ENCODE assay signal across 10 cellular contexts in the genomic region with DNA sequence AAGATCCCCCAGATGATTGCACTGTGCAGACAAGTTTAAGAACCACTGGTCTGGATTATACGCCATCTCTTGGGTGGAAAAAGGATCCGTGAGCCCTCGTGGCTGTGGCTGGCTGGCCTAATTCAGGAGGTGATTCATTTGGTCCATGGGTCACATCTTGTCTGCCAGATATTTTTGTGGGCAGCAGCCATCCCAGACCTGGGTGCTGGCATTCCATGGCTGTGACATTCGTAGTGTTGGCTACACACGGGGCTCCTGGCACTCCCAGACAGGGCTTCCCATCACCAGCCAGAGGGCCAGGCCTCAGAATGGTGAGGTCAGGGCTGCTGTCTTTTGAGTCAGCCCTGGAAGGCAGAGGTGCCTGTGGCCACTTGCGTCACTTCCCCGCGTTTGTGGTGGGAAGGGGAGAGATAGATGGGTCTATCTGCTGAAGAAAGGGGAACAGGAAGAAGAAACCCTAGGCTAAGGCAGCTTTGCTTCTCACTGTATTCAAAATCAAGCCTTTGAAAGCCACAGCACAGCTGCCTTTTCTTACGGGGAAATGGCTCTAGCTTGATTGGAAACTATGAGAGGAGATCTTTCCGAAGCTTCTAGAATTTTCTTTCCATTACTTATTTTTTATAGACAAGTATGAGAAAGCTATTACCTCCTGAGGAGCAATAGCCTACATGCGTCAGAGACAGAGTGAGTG. TPM values are rescaled to one million over a fixed set of nuclear protein-coding genes. Genes with fewer than 3 reads are reported as not detected.
A peak's percentile ranks its signal among the peaks of the same experiment; 100 is the strongest.
DNase-seq lines count a peak whose midpoint lies in the region; ATAC-seq and TF ChIP-seq lines count a peak whose summit lies in the region.
"Had no signal": no experiment of that assay in that cellular context is flagged by ENCODE, and none has a peak within 500 bp of the region (broad histone marks: within the 10 kb centered on the region; RNA-seq: fewer than 3 reads in every experiment).

No MANE protein-coding gene starts in this region.

- peaks cover 59% of the 10 kb centered on the region for H3K36me3 Mint-ChIP-seq in central memory CD8-positive, alpha-beta T cell (ENCODE audit: insufficient read depth)

- H3K4me2 ChIP-seq in trophoblast cell (ENCODE audit: low read length): no peak overlapping the region
- H3K4me2 ChIP-seq: A549 had no signal

- H3K18ac ChIP-seq in trophoblast cell (ENCODE audit: low read length): no peak overlapping the region

- H3K27me3 ChIP-seq in trophoblast cell (ENCODE audit: insufficient read depth, low read length) (no peaks in the 10 kb centered on the region), upper lobe of right lung (no peaks in the 10 kb centered on the region)

- H2BK5ac ChIP-seq in trophoblast cell (ENCODE audit: low read depth, low read length, poor library complexity): no peak overlapping the region

- no peaks in the 10 kb centered on the region for H3K9me3 Mint-ChIP-seq in central memory CD8-positive, alpha-beta T cell

- H3K79me2 ChIP-seq in trophoblast cell (ENCODE audit: control insufficient read depth, insufficient read depth, low read length, poor library complexity): no peaks in the 10 kb centered on the region

- ATAC-seq in GM19328 (IDR thresholded peaks at IDR 0.05; ENCODE audit: unreplicated experiment) (peak; percentile 74), HG03442 (IDR thresholded peaks at IDR 0.05; ENCODE audit: unreplicated experiment) (peak; percentile 75), upper lobe of right lung (peak; percentile 74)
- peak; percentile 63 for ATAC-seq in central memory CD8-positive, alpha-beta T cell (replicated peaks; ENCODE audit: extremely low read depth, poor library complexity, severe bottlenecking)
- ATAC-seq: A549 had no signal

- H2BK120ac ChIP-seq in trophoblast cell (ENCODE audit: insufficient read depth, low read length, poor library complexity): no peak overlapping the region

- H3K14ac ChIP-seq in trophoblast cell (ENCODE audit: low read length): no peak overlapping the region

- peaks cover 91% of the 10 kb centered on the region for H3K4me1 Mint-ChIP-seq in central memory CD8-positive, alpha-beta T cell

- no peak overlapping the region for H4K91ac ChIP-seq in trophoblast cell (ENCODE audit: low read depth, low read length)

- H4K12ac ChIP-seq in trophoblast cell (ENCODE audit: low read depth, low read length): no peak overlapping the region

- H2AFZ ChIP-seq in trophoblast cell (ENCODE audit: insufficient read depth, low read length, poor library complexity): no peak overlapping the region

- no peak overlapping the region for H3K9ac ChIP-seq in trophoblast cell (ENCODE audit: low read length)

- intact Hi-C loops in upper lobe of right lung (cut with DNase I): loop anchor here (5.0 to 10.0 kb wide), 2 partner anchors 33 to 85 kb away; no protein-coding TSS in a partner anchor

- H3K9me3 ChIP-seq in trophoblast cell (ENCODE audit: insufficient read depth, low read depth, low read length) (peaks cover 2% of the 10 kb centered on the region), upper lobe of right lung (no peaks in the 10 kb centered on the region)
- H3K9me3 ChIP-seq: A549 had no signal

- H4K8ac ChIP-seq in trophoblast cell (ENCODE audit: low read depth, low read length): no peak overlapping the region

- H3K23ac ChIP-seq in trophoblast cell (ENCODE audit: low read length): no peak overlapping the region

- H3K4me3 Mint-ChIP-seq in central memory CD8-positive, alpha-beta T cell: peak overlapping the region; percentile 80

- H3K4me1 ChIP-seq in trophoblast cell (ENCODE audit: control insufficient read depth in 1 of 2, insufficient read depth in 2 of 2, low read length in 2 of 2) (no peaks in the 10 kb centered on the region), upper lobe of right lung (peaks cover 80% of the 10 kb centered on the region)
- H3K4me1 ChIP-seq: A549 had no signal

- H3K36me3 ChIP-seq in trophoblast cell (ENCODE audit: control insufficient read depth in 1 of 2, insufficient read depth in 2 of 2, low read length in 2 of 2) (no peaks in the 10 kb centered on the region), upper lobe of right lung (peaks cover 16% of the 10 kb centered on the region)

- H3K27ac ChIP-seq in trophoblast cell (ENCODE audit: low read depth, low read length) (no peak overlapping the region), upper lobe of right lung (peak overlapping the region; percentile 73)
- H3K27ac ChIP-seq: A549, epithelial cell of prostate had no signal

- no peak for TF ChIP-seq CTCF in upper lobe of right lung (IDR thresholded peaks at IDR 0.05)

- no peak overlapping the region for H2BK12ac ChIP-seq in trophoblast cell (ENCODE audit: low read length)

- no peak overlapping the region for H3K4ac ChIP-seq in trophoblast cell (ENCODE audit: low read depth, low read length)

- no peak overlapping the region for H2AK5ac ChIP-seq in trophoblast cell (ENCODE audit: low read length)

- DNase-seq in A172 (ENCODE audit: low spot score): peak; percentile 75
- DNase-seq in activated CD4-positive, alpha-beta T cell treated with anti-CD3 and anti-CD28 coated beads for 1 hour: peak; percentile 78
- peak; percentile 62 to 81 for DNase-seq in central memory CD8-positive, alpha-beta T cell (ENCODE audit: low spot score in 2 of 2)
- peak; percentile 42 to 45 for DNase-seq in trophoblast cell
- DNase-seq in upper lobe of right lung: peak; percentile 91
- DNase-seq in RPMI8226: no peak

- peak overlapping the region; percentile 100 for H3K27ac Mint-ChIP-seq in central memory CD8-positive, alpha-beta T cell (ENCODE audit: low read depth)

- no peaks in the 10 kb centered on the region for H3K27me3 Mint-ChIP-seq in central memory CD8-positive, alpha-beta T cell

- no peaks in the 10 kb centered on the region for H3K79me1 ChIP-seq in trophoblast cell (ENCODE audit: low read length)

- H3K4me3 ChIP-seq in trophoblast cell (ENCODE audit: low read depth, low read length): no peak overlapping the region
- H3K4me3 ChIP-seq in upper lobe of right lung: no peak overlapping the region
- H3K4me3 ChIP-seq: A549 had no signal

- no CpG with 5 or more reads among the region's 11 CpGs for WGBS in trophoblast cell (ENCODE audit: extremely low coverage, insufficient coverage, insufficient read length)

RNA-seq across cellular contexts. Expression of a gene that starts 32.4 kb away (rescaled TPM):
- 53.6 and 54.7 TPM in 2 replicates for total RNA-seq in A172 (2014; rRNA removed; shearing (Covaris generic))
- polyA plus RNA-seq in trophoblast cell (2013): 19.3 and 20.7 TPM in 2 replicates
- total RNA-seq in upper lobe of right lung: 49.8 TPM

RNA-seq across cellular contexts. Expression of a gene that starts 55.4 kb away (rescaled TPM):
- total RNA-seq in A172 (2014; rRNA removed; shearing (Covaris generic)): 26.8 and 32.8 TPM in 2 replicates
- 0.15 and 0.19 TPM in 2 replicates for polyA plus RNA-seq in trophoblast cell (2013)
- 8.1 TPM for total RNA-seq in upper lobe of right lung
